25 cellular contexts compared by ENCODE assay signal in the genomic region with DNA sequence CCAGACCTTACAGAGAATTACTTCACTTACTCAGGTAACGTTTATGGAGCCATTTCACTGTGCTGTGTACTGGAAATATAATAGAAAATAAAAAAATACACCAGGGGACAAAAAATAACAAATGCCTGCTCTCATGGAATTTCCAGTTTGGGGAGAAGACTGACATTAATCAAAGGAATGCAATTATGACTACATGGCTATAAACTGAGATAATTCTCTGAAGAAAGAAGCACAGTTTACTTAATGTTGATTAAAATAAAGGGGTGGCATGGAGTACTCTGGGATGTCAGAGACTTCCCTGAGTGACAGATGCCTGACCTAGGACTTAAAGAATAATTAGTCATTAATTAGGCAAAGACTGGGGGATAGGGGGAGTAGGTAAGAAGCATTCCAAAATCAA. TPM values are rescaled to one million over a fixed set of nuclear protein-coding genes. Genes with fewer than 3 reads are reported as not detected.
DNase-seq lines count a peak whose midpoint lies in the region; ATAC-seq, FAIRE-seq and TF ChIP-seq lines count a peak whose summit lies in the region.
"Had no signal": no experiment of that assay in that cellular context is flagged by ENCODE, and none has a peak within 500 bp of the region (broad histone marks: within the 10 kb centered on the region; RNA-seq: fewer than 3 reads in every experiment).

No MANE protein-coding gene starts in this region.

- DNase-seq in A549 (ENCODE audit: low read depth in 1 of 2, low spot score in 1 of 2) (no peak), EL (peak; percentile 34), amniotic epithelial cell (ENCODE audit: low read depth) (peak; percentile 11), nephron progenitor cell (no peak), occipital lobe (lab: John Stamatoyannopoulos, UW) (no peak), NCI-H748 treated with DMSO at 0.1 percent for 48 hours (lab: John Stamatoyannopoulos, UW) (no peak)
- DNase-seq in CD4-positive, alpha-beta memory T cell = no peak
- DNase-seq in stimulated activated naive CD4-positive, alpha-beta T cell treated with Interleukin-2 at 50 U/mL for 16 hours (lab: John Stamatoyannopoulos, UW) = no peak
- DNase-seq: CD8-positive, alpha-beta memory T cell; DMS 273 treated with DMSO at 0.1 percent for 48 hours; DMS79; GOT3; HCEC 1CT; NCI-H1048; NCI-H1417 treated with DMSO at 0.1 percent for 48 hours; NCI-H187; NCI-H446; NCI-H524 treated with DMSO at 0.1 percent for 48 hours; SHP77 had no signal

- H3K27ac Mint-ChIP-seq in nephron progenitor cell = peak overlapping the region; percentile 7
- no peak overlapping the region for H3K27ac Mint-ChIP-seq in CD4-positive, alpha-beta memory T cell
- H3K27ac Mint-ChIP-seq: CD8-positive, alpha-beta memory T cell had no signal

- peak overlapping the region; percentile 27 for H3K4me2 ChIP-seq in A549
- H3K4me2 ChIP-seq: KMS-11 had no signal

- peaks cover 93% of the 10 kb centered on the region for H3K4me1 ChIP-seq in A549
- H3K4me1 ChIP-seq in CD4-positive, alpha-beta memory T cell (ENCODE audit: insufficient read depth, low read length) = no peaks in the 10 kb centered on the region

- TF ChIP-seq EP300 in A549 (IDR thresholded peaks at IDR 0.05) = no peak

- H3K27me3 Mint-ChIP-seq in nephron progenitor cell (ENCODE audit: low read depth, poor library complexity) = no peaks in the 10 kb centered on the region
- peaks cover 9 to 22% of the 10 kb centered on the region in 2 donors for H3K27me3 Mint-ChIP-seq in CD4-positive, alpha-beta memory T cell
- H3K27me3 Mint-ChIP-seq: IgD-negative memory B cell had no signal

- H3K27ac ChIP-seq in A549 = peak overlapping the region in 1 of 2 experiments; percentile 70; a peak in 3 of 6 replicates
- no peak overlapping the region for H3K27ac ChIP-seq in CD4-positive, alpha-beta memory T cell (ENCODE audit: low read depth, low read length)
- H3K27ac ChIP-seq: C4-2B, KMS-11, RWPE1 had no signal

- H3K36me3 ChIP-seq in CD4-positive, alpha-beta memory T cell (ENCODE audit: insufficient read depth, low read length) = no peaks in the 10 kb centered on the region

- peaks cover 21% of the 10 kb centered on the region for H3K9me3 Mint-ChIP-seq in nephron progenitor cell
- H3K9me3 Mint-ChIP-seq in CD4-positive, alpha-beta memory T cell = no peaks in the 10 kb centered on the region
- H3K9me3 Mint-ChIP-seq: CD8-positive, alpha-beta memory T cell; IgD-negative memory B cell had no signal

- no peaks in the 10 kb centered on the region for H3K27me3 ChIP-seq in CD4-positive, alpha-beta memory T cell (ENCODE audit: insufficient read depth, low read length)

- no peak for FAIRE-seq in A549 (lab: Jason Lieb, UNC)
- FAIRE-seq: GM12892 had no signal

- H3K9me3 ChIP-seq in A549 = no peaks in the 10 kb centered on the region
- H3K9me3 ChIP-seq in CD4-positive, alpha-beta memory T cell (ENCODE audit: control insufficient read depth in 1 of 2, low read length in 2 of 2) = no peaks in the 10 kb centered on the region

- TF ChIP-seq CTCF in A549 (IDR thresholded peaks at IDR 0.05) = no peak
- no peak for TF ChIP-seq CTCF in nephron progenitor cell (IDR thresholded peaks at IDR 0.05)

- TF ChIP-seq RAD21 in A549 (conservative IDR thresholded peaks at IDR 0.05 in 1 of 2, IDR thresholded peaks at IDR 0.05 in 1 of 2) = no peak

- peaks cover 37% of the 10 kb centered on the region for H3K4me1 Mint-ChIP-seq in nephron progenitor cell
- H3K4me1 Mint-ChIP-seq in CD4-positive, alpha-beta memory T cell = no peaks in the 10 kb centered on the region
- H3K4me1 Mint-ChIP-seq: CD8-positive, alpha-beta memory T cell had no signal

- no peak overlapping the region for H3K4me3 Mint-ChIP-seq in nephron progenitor cell
- no peak overlapping the region for H3K4me3 Mint-ChIP-seq in CD4-positive, alpha-beta memory T cell
- H3K4me3 Mint-ChIP-seq: CD8-positive, alpha-beta memory T cell had no signal

- no peak overlapping the region for H3K4me3 ChIP-seq in A549
- H3K4me3 ChIP-seq in CD4-positive, alpha-beta memory T cell (ENCODE audit: low read length in 2 of 2) = no peak overlapping the region

- no peak for TF ChIP-seq POLR2A in A549 (IDR thresholded peaks at IDR 0.05; ENCODE audit: low read length)

- CTCF ChIA-PET in A549 (lab: Yijun Ruan, JAX) = interaction anchor here (1.9 kb wide), 1 partner anchor 12 kb away, joined by 5 read pairs; no protein-coding TSS in a partner anchor
- CTCF ChIA-PET in CD4-positive, alpha-beta memory T cell (lab: Charles Lee; ENCODE audit: partially characterized antibody) = no interaction called here

- 63% methylated on average over 1 of the region's 1 CpG for WGBS in A549 (ENCODE audit: missing lambda C conversion rate)

- peaks cover 49% of the 10 kb centered on the region for H3K36me3 Mint-ChIP-seq in nephron progenitor cell (ENCODE audit: low read depth)
- no peaks in the 10 kb centered on the region for H3K36me3 Mint-ChIP-seq in CD4-positive, alpha-beta memory T cell

- no peak for ATAC-seq in A549
- ATAC-seq: Panc1 had no signal

- POLR2A ChIA-PET in A549 (lab: Yijun Ruan, JAX) = no interaction called here
- POLR2A ChIA-PET in CD4-positive, alpha-beta memory T cell (lab: Charles Lee; ENCODE audit: partially characterized antibody) = no interaction called here

- intact Hi-C loops in CD4-positive, alpha-beta memory T cell (cut with micrococcal nuclease) = no loop called here

TF ChIP-seq in A549, 52 proteins besides CTCF, POLR2A, EP300 and RAD21:
- TF ChIP-seq ZNF302 (CRISPR knock-in tag; IDR thresholded peaks at IDR 0.05) (no peak), CBX2 (IDR thresholded peaks at IDR 0.05; ENCODE audit: borderline replicate concordance, low read depth) (no peak), ESRRA (IDR thresholded peaks at IDR 0.05; ENCODE audit: borderline replicate concordance, low read length) (no peak), HES2 (IDR thresholded peaks at IDR 0.05) (no peak), TP53 (CRISPR knock-in tag; IDR thresholded peaks at IDR 0.05) (no peak), RCOR1 (IDR thresholded peaks at IDR 0.05; ENCODE audit: low read depth, low read length) (no peak), POLR2AphosphoS2 (conservative IDR thresholded peaks at IDR 0.05; ENCODE audit: low read length) (no peak), HOXB5 (CRISPR knock-in tag; IDR thresholded peaks at IDR 0.05) (no peak), HDAC2 (IDR thresholded peaks at IDR 0.05) (no peak)
- TF ChIP-seq, protein P1, sequence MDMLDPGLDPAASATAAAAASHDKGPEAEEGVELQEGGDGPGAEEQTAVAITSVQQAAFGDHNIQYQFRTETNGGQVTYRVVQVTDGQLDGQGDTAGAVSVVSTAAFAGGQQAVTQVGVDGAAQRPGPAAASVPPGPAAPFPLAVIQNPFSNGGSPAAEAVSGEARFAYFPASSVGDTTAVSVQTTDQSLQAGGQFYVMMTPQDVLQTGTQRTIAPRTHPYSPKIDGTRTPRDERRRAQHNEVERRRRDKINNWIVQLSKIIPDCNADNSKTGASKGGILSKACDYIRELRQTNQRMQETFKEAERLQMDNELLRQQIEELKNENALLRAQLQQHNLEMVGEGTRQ (IDR thresholded peaks at IDR 0.05) = no peak

RNA-seq across cellular contexts. Expression of gene DENND5B, which starts 59.0 kb away (rescaled TPM):
- 55.2 and 63.2 TPM in 2 replicates for polyA plus RNA-seq in A549 (2011; rRNA removed)
- polyA plus RNA-seq in A549 (2012; cell fraction: cytosol; rRNA removed) = 13.2 and 17.1 TPM in 2 replicates
- polyA plus RNA-seq in A549 (2012; cell fraction: nucleus; rRNA removed) = 6.7 and 9.5 TPM in 2 replicates
- 14.9 to 15.5 TPM (median 15.3 TPM) in 3 replicates for polyA plus RNA-seq in A549 (2017; fragmentation: RNase III; extraction: RNeasy Plus Mini Kit Qiagen cat#74134 plus additional on column Dnase treatment)
- 58.4 and 60.4 TPM in 2 replicates for polyA minus RNA-seq in A549 (2011; rRNA and poly(A)+ RNA removed)
- 57.1 TPM for total RNA-seq in occipital lobe
- total RNA-seq in CD4-positive, alpha-beta memory T cell = not detected
- polyA plus RNA-seq in CD4-positive, alpha-beta memory T cell = under 1 TPM in 1 of 2 donors, not detected in 1; 0.60 TPM
- polyA plus RNA-seq: CD8-positive, alpha-beta memory T cell had no signal

Comparison
In these comparisons a context has a peak if more than half of its experiments do, and no peak if none do; other contexts are left out.
1. DNase-seq: peak in EL (single experiment) and amniotic epithelial cell (single experiment); none in A549 (0 of 2), nephron progenitor cell (single experiment), occipital lobe (single experiment), CD4-positive, alpha-beta memory T cell (0 of 5), stimulated activated naive CD4-positive, alpha-beta T cell treated with Interleukin-2 at 50 U/mL for 16 hours (single experiment) and NCI-H748 treated with DMSO at 0.1 percent for 48 hours (single experiment).
2. RNA of gene DENND5B, which starts 59.0 kb away (total RNA-seq): 57.1 TPM in occipital lobe (single experiment); not detected in CD4-positive, alpha-beta memory T cell; every median in the first group is over 10 times any median in the second.